ENCODE assay signal across 8 cellular contexts in genomic region chr3:149224736-149225594, GRCh38. TPM values are rescaled to one million over a fixed set of nuclear protein-coding genes. Genes with fewer than 3 reads are reported as not detected.
DNase-seq lines count a peak whose midpoint lies in the region; ATAC-seq, FAIRE-seq and TF ChIP-seq lines count a peak whose summit lies in the region.

No MANE protein-coding gene starts in this region.

- no peaks in the 10 kb centered on the region for H3K9me3 Mint-ChIP-seq in activated CD8-positive, alpha-beta memory T cell treated with anti-CD3 and anti-CD28 coated beads, Interleukin-2, amount 10 ng/mL, durations not matched to agents 7 days and 5 days (ENCODE audit: low read depth)

- DNase-seq in GM12891 (ENCODE audit: insufficient read length, low spot score) = no peak
- peak; percentile 49 for DNase-seq in KBM-7
- peak; percentile 63 for DNase-seq in activated CD8-positive, alpha-beta memory T cell treated with anti-CD3 and anti-CD28 coated beads, Interleukin-2, amount 10 ng/mL, durations not matched to agents 7 days and 5 days
- peak; percentile 86 for DNase-seq in foreskin keratinocyte
- DNase-seq in putamen (ENCODE audit: low spot score) = peak; percentile 16
- no peak for DNase-seq in NCI-H128 (lab: John Stamatoyannopoulos, UW; ENCODE audit: unreplicated experiment)
- no peak for DNase-seq in nucleus accumbens (lab: John Stamatoyannopoulos, UW)

- peak overlapping the region; percentile 49 for H3K27ac ChIP-seq in foreskin keratinocyte

- peak; percentile 96 for ATAC-seq in GM21723 (IDR thresholded peaks at IDR 0.05; ENCODE audit: unreplicated experiment)
- ATAC-seq in activated CD8-positive, alpha-beta memory T cell treated with anti-CD3 and anti-CD28 coated beads, Interleukin-2, amount 10 ng/mL, durations not matched to agents 7 days and 5 days = peak; percentile 89
- peak; percentile 92 for ATAC-seq in foreskin keratinocyte

- no peak for TF ChIP-seq CTCF in foreskin keratinocyte (conservative IDR thresholded peaks at IDR 0.05)

- H3K27me3 ChIP-seq in foreskin keratinocyte = no peaks in the 10 kb centered on the region

- H3K27me3 Mint-ChIP-seq in activated CD8-positive, alpha-beta memory T cell treated with anti-CD3 and anti-CD28 coated beads, Interleukin-2, amount 10 ng/mL, durations not matched to agents 7 days and 5 days = peaks cover 4% of the 10 kb centered on the region

- H3K4me1 ChIP-seq in foreskin keratinocyte = peaks cover 6% of the 10 kb centered on the region

- peak overlapping the region; percentile 79 for H3K27ac Mint-ChIP-seq in activated CD8-positive, alpha-beta memory T cell treated with anti-CD3 and anti-CD28 coated beads, Interleukin-2, amount 10 ng/mL, durations not matched to agents 7 days and 5 days

- FAIRE-seq in GM12891 (lab: Jason Lieb, UNC) = peak; percentile 92

- H3K4me1 Mint-ChIP-seq in activated CD8-positive, alpha-beta memory T cell treated with anti-CD3 and anti-CD28 coated beads, Interleukin-2, amount 10 ng/mL, durations not matched to agents 7 days and 5 days = peaks cover 31% of the 10 kb centered on the region

- H3K36me3 Mint-ChIP-seq in activated CD8-positive, alpha-beta memory T cell treated with anti-CD3 and anti-CD28 coated beads, Interleukin-2, amount 10 ng/mL, durations not matched to agents 7 days and 5 days = peaks cover 4% of the 10 kb centered on the region

- H3K4me3 Mint-ChIP-seq in activated CD8-positive, alpha-beta memory T cell treated with anti-CD3 and anti-CD28 coated beads, Interleukin-2, amount 10 ng/mL, durations not matched to agents 7 days and 5 days = peak overlapping the region; percentile 74

- in situ Hi-C loops in KBM-7 (cut with MboI; ENCODE audit: low pct_unique_long_range_greater_than_20kb, low sequenced_read_pairs) = no loop called here

- CTCF ChIA-PET in activated CD8-positive, alpha-beta memory T cell treated with anti-CD3 and anti-CD28 coated beads, Interleukin-2, amount 10 ng/mL, durations not matched to agents 7 days and 5 days (lab: Charles Lee) = interaction anchor here (0.7 kb wide), 1 partner anchor 64 kb away, joined by 3 read pairs; no protein-coding TSS in a partner anchor

- no peak for TF ChIP-seq POLR2A in GM12891 (IDR thresholded peaks at IDR 0.05; ENCODE audit: low read depth, low read length)

TF ChIP-seq in GM12891, 5 proteins besides CTCF, POLR2A, EP300 and RAD21:
- no peak for TF ChIP-seq POLR2AphosphoS5 (IDR thresholded peaks at IDR 0.05; ENCODE audit: low read depth, low read length)
- no peak for TF ChIP-seq PAX5 (IDR thresholded peaks at IDR 0.05; ENCODE audit: insufficient read depth, low read length, severe bottlenecking)
- TF ChIP-seq TAF1 (IDR thresholded peaks at IDR 0.05; ENCODE audit: low read depth, low read length) = no peak
- TF ChIP-seq POU2F2 (IDR thresholded peaks at IDR 0.05; ENCODE audit: low read depth, low read length) = no peak
- no peak for TF ChIP-seq SPI1 (IDR thresholded peaks at IDR 0.05; ENCODE audit: low read depth, low read length)

RNA-seq across cellular contexts. Expression of gene CP, which starts 3.3 kb away (rescaled TPM):
- polyA plus RNA-seq in GM12891 (2012; ENCODE audit: low read depth, missing spikeins) = not detected
- total RNA-seq in activated CD8-positive, alpha-beta memory T cell treated with anti-CD3 and anti-CD28 coated beads, Interleukin-2, amount 10 ng/mL, durations not matched to agents 7 days and 5 days = not detected
- total RNA-seq in foreskin keratinocyte = not detected in 2 replicates
- polyA plus RNA-seq in foreskin keratinocyte = not detected in 2 replicates

Comparison
In these comparisons a context has a peak if more than half of its experiments do, and no peak if none do; other contexts are left out.
1. DNase-seq: peak in KBM-7 (single experiment), activated CD8-positive, alpha-beta memory T cell treated with anti-CD3 and anti-CD28 coated beads, Interleukin-2, amount 10 ng/mL, durations not matched to agents 7 days and 5 days (single experiment), foreskin keratinocyte (2 of 2) and putamen (single experiment); none in GM12891 (single experiment), NCI-H128 (single experiment) and nucleus accumbens (0 of 56).
2. Peak in every context shown above with its lines, with median percentiles within 50 percentile points of each other: ATAC-seq.